8 cellular contexts compared by ENCODE assay signal in genomic region chr4:109703664-109704351, GRCh38. TPM values are rescaled to one million over a fixed set of nuclear protein-coding genes. Genes with fewer than 3 reads are reported as not detected.
DNase-seq lines count a peak whose midpoint lies in the region; ATAC-seq lines count a peak whose summit lies in the region.

No MANE protein-coding gene starts in this region.

- H3K27me3 Mint-ChIP-seq in T-helper 2 cell treated with Interferon-gamma antibody and Interleukin-4, amounts not matched to agents 5 μg/mL and 100 μg/mL, for 36 hours (ENCODE audit: low read depth), result no peaks in the 10 kb centered on the region
- no peaks in the 10 kb centered on the region for H3K27me3 Mint-ChIP-seq in T-helper 17 cell

- no peaks in the 10 kb centered on the region for H3K9me3 Mint-ChIP-seq in T-helper 2 cell treated with Interferon-gamma antibody and Interleukin-4, amounts not matched to agents 5 μg/mL and 100 μg/mL, for 36 hours

- H3K4me3 Mint-ChIP-seq in T-helper 2 cell treated with Interferon-gamma antibody and Interleukin-4, amounts not matched to agents 5 μg/mL and 100 μg/mL, for 36 hours, result peak overlapping the region; percentile 97
- H3K4me3 Mint-ChIP-seq in T-helper 17 cell, result peak overlapping the region; percentile 96

- peaks cover 28% of the 10 kb centered on the region for H3K4me1 Mint-ChIP-seq in T-helper 2 cell treated with Interferon-gamma antibody and Interleukin-4, amounts not matched to agents 5 μg/mL and 100 μg/mL, for 36 hours (ENCODE audit: low read depth)
- peaks cover 34% of the 10 kb centered on the region for H3K4me1 Mint-ChIP-seq in T-helper 17 cell

- H3K36me3 Mint-ChIP-seq in T-helper 2 cell treated with Interferon-gamma antibody and Interleukin-4, amounts not matched to agents 5 μg/mL and 100 μg/mL, for 36 hours (ENCODE audit: low read depth), result peaks cover 14% of the 10 kb centered on the region
- H3K36me3 Mint-ChIP-seq in T-helper 17 cell (ENCODE audit: low read depth), result peaks cover 2% of the 10 kb centered on the region

- ATAC-seq in T-helper 17 cell (no peak), GM19023 (IDR thresholded peaks at IDR 0.05; ENCODE audit: unreplicated experiment) (no peak), GM18502 (IDR thresholded peaks at IDR 0.05; ENCODE audit: poor library complexity, unreplicated experiment) (no peak)

- H3K27ac Mint-ChIP-seq in T-helper 2 cell treated with Interferon-gamma antibody and Interleukin-4, amounts not matched to agents 5 μg/mL and 100 μg/mL, for 36 hours, result peak overlapping the region; percentile 94
- H3K27ac Mint-ChIP-seq in T-helper 17 cell, result peak overlapping the region; percentile 96

- no peak for DNase-seq in T-helper 2 cell treated with Interferon-gamma antibody and Interleukin-4, amounts not matched to agents 5 μg/mL and 100 μg/mL, for 36 hours (ENCODE audit: low spot score)
- DNase-seq in T-helper 2 cell (no peak), T-helper 17 cell (no peak), fibroblast of peridontal ligament (ENCODE audit: extremely low read depth) (peak; percentile 11), pons (ENCODE audit: low spot score) (peak; percentile 24), RPMI8226 (no peak)

- H3K9me3 ChIP-seq in T-helper 17 cell (ENCODE audit: control insufficient read depth, low read length, poor library complexity, severe bottlenecking), result no peaks in the 10 kb centered on the region

RNA-seq across cellular contexts. Expression of gene CASP6, which starts 0.6 kb away (rescaled TPM):
- total RNA-seq in T-helper 17 cell, result 10 to 100 TPM; 16.8 to 17.1 TPM

RNA-seq across cellular contexts. Expression of gene PLA2G12A, which starts 26.1 kb away (rescaled TPM):
- 10 to 100 TPM; 13.8 to 39.4 TPM for total RNA-seq in T-helper 17 cell

Comparison
In these comparisons a context has a peak if more than half of its experiments do, and no peak if none do; other contexts are left out.
1. DNase-seq: peak in fibroblast of peridontal ligament (single experiment) and pons (single experiment); none in T-helper 2 cell treated with Interferon-gamma antibody and Interleukin-4, amounts not matched to agents 5 μg/mL and 100 μg/mL, for 36 hours (single experiment), T-helper 2 cell (0 of 5), T-helper 17 cell (0 of 3) and RPMI8226 (single experiment).